27 cellular contexts compared by ENCODE assay signal in the genomic region with DNA sequence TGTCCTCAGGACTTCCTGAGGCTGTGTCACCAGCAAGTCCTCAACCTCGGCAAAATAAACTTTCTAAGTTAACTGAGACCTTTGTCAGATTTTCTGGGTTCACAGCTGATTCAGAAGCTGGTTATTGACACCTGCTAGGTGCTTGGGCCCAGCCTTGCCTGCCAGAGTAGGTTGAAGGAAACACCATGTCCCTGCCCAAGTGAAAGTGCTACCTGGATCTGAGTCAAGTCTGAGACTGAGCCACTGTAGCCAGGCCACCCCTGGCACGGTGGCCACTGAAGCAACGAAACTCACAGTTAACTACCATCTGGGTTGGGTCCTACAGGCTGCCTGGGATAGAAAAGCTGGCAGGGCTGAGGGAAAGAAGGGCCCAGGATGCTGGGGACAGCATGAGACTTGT. TPM values are rescaled to one million over a fixed set of nuclear protein-coding genes. Genes with fewer than 3 reads are reported as not detected.
DNase-seq lines count a peak whose midpoint lies in the region; ATAC-seq, FAIRE-seq and TF ChIP-seq lines count a peak whose summit lies in the region.
"Had no signal": no experiment of that assay in that cellular context is flagged by ENCODE, and none has a peak within 500 bp of the region (broad histone marks: within the 10 kb centered on the region; RNA-seq: fewer than 3 reads in every experiment).

No MANE protein-coding gene starts in this region.

- H3K27me3 Mint-ChIP-seq in activated naive CD4-positive, alpha-beta T cell treated with anti-CD3 and anti-CD28 coated beads for 36 hours (ENCODE audit: low read depth): no peaks in the 10 kb centered on the region
- H3K27me3 Mint-ChIP-seq in naive thymus-derived CD4-positive, alpha-beta T cell: no peaks in the 10 kb centered on the region
- H3K27me3 Mint-ChIP-seq: stimulated activated naive CD8-positive, alpha-beta T cell treated with anti-CD3 and anti-CD28 coated beads, Interleukin-15, Interleukin-2, amounts not matched to agents 100 ng/mL and 50 ng/mL, for 24 hours had no signal

- no peaks in the 10 kb centered on the region for H3K27me3 ChIP-seq in bronchial epithelial cell (ENCODE audit: control insufficient read depth, insufficient read depth, low read length)
- H3K27me3 ChIP-seq in naive thymus-derived CD4-positive, alpha-beta T cell (ENCODE audit: control insufficient read depth in 2 of 2, insufficient read depth in 2 of 2, low read length in 2 of 2): no peaks in the 10 kb centered on the region
- no peaks in the 10 kb centered on the region for H3K27me3 ChIP-seq in thyroid gland
- H3K27me3 ChIP-seq: BLaER1, colonic mucosa had no signal

- no peak overlapping the region for H3K27ac ChIP-seq in naive thymus-derived CD4-positive, alpha-beta T cell (ENCODE audit: low read depth, low read length)
- peak overlapping the region in 2 of 3 donors; percentile 38 to 52 for H3K27ac ChIP-seq in thyroid gland
- H3K27ac ChIP-seq: BLaER1, colonic mucosa had no signal

- H3K4me1 ChIP-seq in naive thymus-derived CD4-positive, alpha-beta T cell (ENCODE audit: control insufficient read depth in 2 of 2, insufficient read depth in 2 of 2, low read length in 2 of 2): peaks cover 8 to 15% of the 10 kb centered on the region in 2 donors
- H3K4me1 ChIP-seq in thyroid gland: peaks cover 26 to 67% of the 10 kb centered on the region in 2 donors

- WGBS in thyroid gland, 2 donors: 40 to 50% methylated on average over 3 of the region's 3 CpGs

- H3K4me3 Mint-ChIP-seq in activated naive CD4-positive, alpha-beta T cell treated with anti-CD3 and anti-CD28 coated beads for 36 hours: no peak overlapping the region
- H3K4me3 Mint-ChIP-seq in naive thymus-derived CD4-positive, alpha-beta T cell: no peak overlapping the region
- H3K4me3 Mint-ChIP-seq: immature natural killer cell; stimulated activated naive CD8-positive, alpha-beta T cell treated with anti-CD3 and anti-CD28 coated beads, Interleukin-15, Interleukin-2, amounts not matched to agents 100 ng/mL and 50 ng/mL, for 24 hours had no signal

- no peaks in the 10 kb centered on the region for H3K9me3 Mint-ChIP-seq in activated naive CD4-positive, alpha-beta T cell treated with anti-CD3 and anti-CD28 coated beads, Interleukin-2, amount 50 U/mL, for 72 hours
- no peaks in the 10 kb centered on the region for H3K9me3 Mint-ChIP-seq in activated naive CD4-positive, alpha-beta T cell treated with anti-CD3 and anti-CD28 coated beads for 36 hours
- no peaks in the 10 kb centered on the region for H3K9me3 Mint-ChIP-seq in naive thymus-derived CD4-positive, alpha-beta T cell
- H3K9me3 Mint-ChIP-seq: immature natural killer cell; stimulated activated naive CD8-positive, alpha-beta T cell treated with anti-CD3 and anti-CD28 coated beads, Interleukin-15, Interleukin-2, amounts not matched to agents 100 ng/mL and 50 ng/mL, for 24 hours had no signal

- TF ChIP-seq POLR2A in thyroid gland (IDR thresholded peaks at IDR 0.05) (no peak), erythroblast (IDR thresholded peaks at IDR 0.05; ENCODE audit: low read length) (no peak)

- H3K9me3 ChIP-seq in naive thymus-derived CD4-positive, alpha-beta T cell (ENCODE audit: control insufficient read depth in 2 of 3, low read length in 3 of 3): no peaks in the 10 kb centered on the region
- H3K9me3 ChIP-seq in thyroid gland: no peaks in the 10 kb centered on the region
- H3K9me3 ChIP-seq: colonic mucosa had no signal

- peaks cover 22% of the 10 kb centered on the region for H3K36me3 ChIP-seq in bronchial epithelial cell (ENCODE audit: control insufficient read depth, insufficient read depth, low read length)
- H3K36me3 ChIP-seq in naive thymus-derived CD4-positive, alpha-beta T cell (ENCODE audit: control insufficient read depth in 2 of 3, insufficient read depth in 3 of 3, low read length in 3 of 3): no peaks in the 10 kb centered on the region
- H3K36me3 ChIP-seq in thyroid gland: peaks cover 7 to 20% of the 10 kb centered on the region in 2 donors
- H3K36me3 ChIP-seq: colonic mucosa had no signal

- H3K36me3 Mint-ChIP-seq in activated naive CD4-positive, alpha-beta T cell treated with anti-CD3 and anti-CD28 coated beads, Interleukin-2, amount 50 U/mL, for 72 hours: peaks cover 0 to 4% of the 10 kb centered on the region in 2 donors
- H3K36me3 Mint-ChIP-seq in activated naive CD4-positive, alpha-beta T cell treated with anti-CD3 and anti-CD28 coated beads for 36 hours (ENCODE audit: low read depth): peaks cover 5% of the 10 kb centered on the region
- peaks cover 0 to 11% (median 4%) of the 10 kb centered on the region in 5 donors for H3K36me3 Mint-ChIP-seq in naive thymus-derived CD4-positive, alpha-beta T cell

- peak overlapping the region; percentile 15 to 26 for H3K27ac Mint-ChIP-seq in activated naive CD4-positive, alpha-beta T cell treated with anti-CD3 and anti-CD28 coated beads, Interleukin-2, amount 50 U/mL, for 72 hours
- no peak overlapping the region for H3K27ac Mint-ChIP-seq in activated naive CD4-positive, alpha-beta T cell treated with anti-CD3 and anti-CD28 coated beads for 36 hours
- H3K27ac Mint-ChIP-seq in naive thymus-derived CD4-positive, alpha-beta T cell: peak overlapping the region in 5 of 9 donors; percentile 13 to 67 (median 52)

- intact Hi-C loops in activated naive CD4-positive, alpha-beta T cell treated with anti-CD3 and anti-CD28 coated beads for 36 hours (cut with micrococcal nuclease): no loop called here
- intact Hi-C loops in naive thymus-derived CD4-positive, alpha-beta T cell (cut with micrococcal nuclease): no loop called here
- intact Hi-C loops in thyroid gland (cut with DNase I): no loop called here

- TF ChIP-seq CTCF in bronchial epithelial cell (IDR thresholded peaks at IDR 0.05; ENCODE audit: insufficient read depth, low read length, severe bottlenecking) (no peak), thyroid gland (IDR thresholded peaks at IDR 0.05) (no peak)

- POLR2A ChIA-PET in naive thymus-derived CD4-positive, alpha-beta T cell (lab: Charles Lee): interaction anchor here (0.6 to 1.0 kb wide), 2 partner anchors 14 to 302 kb away, joined by 3 to 4 read pairs; a partner anchor contains a TSS

- FAIRE-seq in bronchial epithelial cell (lab: Jason Lieb, UNC): peak; percentile 94
- FAIRE-seq: A204.1, endometrium, urothelium cell line had no signal

- no peak for DNase-seq in activated naive CD4-positive, alpha-beta T cell treated with anti-CD3 and anti-CD28 coated beads, Interleukin-2, amount 50 U/mL, for 72 hours (ENCODE audit: low spot score in 2 of 2)
- no peak for DNase-seq in activated naive CD4-positive, alpha-beta T cell treated with anti-CD3 and anti-CD28 coated beads for 36 hours
- DNase-seq in bronchial epithelial cell (ENCODE audit: low read depth) (no peak), thyroid gland (peak; percentile 72 to 73), erythroblast (lab: John Stamatoyannopoulos, UW) (no peak), H4 (ENCODE audit: low spot score) (no peak)
- DNase-seq in naive thymus-derived CD4-positive, alpha-beta T cell: no peak
- DNase-seq: activated naive CD4-positive, alpha-beta T cell treated with anti-CD3 and anti-CD28 coated beads, Interleukin-2, amount 50 U/mL, for 16 hours; activated T-cell treated with anti-CD3 and anti-CD28 coated beads, Interleukin-2, amount 50 U/mL, for 48 hours; colonic mucosa; HCEC 1CT; immature natural killer cell; Kasumi-1; NCI-H1092; NCI-H2081; NCI-H446 treated with DMSO at 0.1 percent for 48 hours; stimulated activated CD4-positive, alpha-beta T cell treated with anti-CD3 and anti-CD28 coated beads, Interleukin-2, amount 100 ng/mL, for 48 hours; T-helper 9 cell had no signal

- peaks cover 19% of the 10 kb centered on the region for H3K4me1 Mint-ChIP-seq in activated naive CD4-positive, alpha-beta T cell treated with anti-CD3 and anti-CD28 coated beads for 36 hours (ENCODE audit: low read depth)
- peaks cover 9 to 25% (median 19%) of the 10 kb centered on the region in 7 donors for H3K4me1 Mint-ChIP-seq in naive thymus-derived CD4-positive, alpha-beta T cell

- ATAC-seq in activated naive CD4-positive, alpha-beta T cell treated with anti-CD3 and anti-CD28 coated beads, Interleukin-2, amount 50 U/mL, for 72 hours: no peak
- ATAC-seq in naive thymus-derived CD4-positive, alpha-beta T cell: no peak
- ATAC-seq in GM21786 (IDR thresholded peaks at IDR 0.05; ENCODE audit: unreplicated experiment): no peak
- ATAC-seq: activated CD4-positive, CD25-positive, alpha-beta regulatory T cell treated with anti-CD3 and anti-CD28 coated beads, Interleukin-2, amount 50 U/mL, for 24 hours had no signal

- no peak overlapping the region for H3K4me3 ChIP-seq in bronchial epithelial cell (ENCODE audit: low read depth, low read length)
- H3K4me3 ChIP-seq in naive thymus-derived CD4-positive, alpha-beta T cell (ENCODE audit: low read length): no peak overlapping the region
- H3K4me3 ChIP-seq in thyroid gland (replicated peaks in 1 of 3): no peak overlapping the region
- H3K4me3 ChIP-seq: BLaER1, colonic mucosa, lung, skin epidermis had no signal

- CTCF ChIA-PET in activated naive CD4-positive, alpha-beta T cell treated with anti-CD3 and anti-CD28 coated beads for 36 hours (lab: Charles Lee): interaction anchor here (0.9 to 2.5 kb wide), 2 partner anchors 10 to 33 kb away, joined by 3 to 12 read pairs; no protein-coding TSS in a partner anchor
- CTCF ChIA-PET in naive thymus-derived CD4-positive, alpha-beta T cell (lab: Charles Lee): no interaction called here

RNA-seq across cellular contexts. Expression of a gene that starts 8.2 kb away (rescaled TPM):
- total RNA-seq in activated naive CD4-positive, alpha-beta T cell treated with anti-CD3 and anti-CD28 coated beads, Interleukin-2, amount 50 U/mL, for 72 hours: 1 to 10 TPM; 4.2 to 6.1 TPM
- 1 to 10 TPM; 1.5 to 2.1 TPM for total RNA-seq in activated naive CD4-positive, alpha-beta T cell treated with anti-CD3 and anti-CD28 coated beads for 36 hours
- total RNA-seq in bronchial epithelial cell (55.0 and 63.0 TPM in 2 replicates), thyroid gland (100 to 1,000 TPM; 133 to 206 (median 158) TPM)
- total RNA-seq in naive thymus-derived CD4-positive, alpha-beta T cell: 1 to 10 TPM; 1.5 to 5.3 (median 3.2) TPM
- 1 to 10 TPM; 2.8 to 4.6 TPM for polyA plus RNA-seq in naive thymus-derived CD4-positive, alpha-beta T cell
- 40.7 and 41.1 TPM in 2 replicates for total RNA-seq in H4 (2014; rRNA removed; shearing (Covaris generic))

RNA-seq across cellular contexts. Expression of a gene that starts 11.0 kb away (rescaled TPM):
- under 1 TPM in 1 of 2 donors, not detected in 1; 0.39 TPM for total RNA-seq in activated naive CD4-positive, alpha-beta T cell treated with anti-CD3 and anti-CD28 coated beads, Interleukin-2, amount 50 U/mL, for 72 hours
- not detected for total RNA-seq in activated naive CD4-positive, alpha-beta T cell treated with anti-CD3 and anti-CD28 coated beads for 36 hours
- total RNA-seq in bronchial epithelial cell: 7.1 and 8.3 TPM in 2 replicates
- under 1 TPM in 4 of 5 experiments, not detected in 1; 0.22 to 0.51 (median 0.28) TPM for total RNA-seq in naive thymus-derived CD4-positive, alpha-beta T cell
- under 1 TPM; 0.12 to 0.41 TPM for polyA plus RNA-seq in naive thymus-derived CD4-positive, alpha-beta T cell
- total RNA-seq in thyroid gland: 10 to 100 TPM in 2 of 4 donors, 1 to 10 TPM in 2; 5.8 to 13.8 (median 9.7) TPM
- total RNA-seq in H4 (2014; rRNA removed; shearing (Covaris generic)): not detected in 2 replicates

RNA-seq across cellular contexts. Expression of a gene that starts 13.7 kb away (rescaled TPM):
- 10 to 100 TPM; 10.7 to 20.1 TPM for total RNA-seq in activated naive CD4-positive, alpha-beta T cell treated with anti-CD3 and anti-CD28 coated beads, Interleukin-2, amount 50 U/mL, for 72 hours
- 10 to 100 TPM; 14.1 to 14.4 TPM for total RNA-seq in activated naive CD4-positive, alpha-beta T cell treated with anti-CD3 and anti-CD28 coated beads for 36 hours
- total RNA-seq in bronchial epithelial cell (21.9 and 23.3 TPM in 2 replicates), thyroid gland (10 to 100 TPM; 28.7 to 63.7 (median 42.3) TPM)
- total RNA-seq in naive thymus-derived CD4-positive, alpha-beta T cell: 10 to 100 TPM; 16.8 to 25.0 (median 20.5) TPM
- 10 to 100 TPM; 38.0 to 45.5 TPM for polyA plus RNA-seq in naive thymus-derived CD4-positive, alpha-beta T cell
- 11.5 and 29.1 TPM in 2 replicates for total RNA-seq in H4 (2014; rRNA removed; shearing (Covaris generic))

RNA-seq across cellular contexts. Expression of a gene that starts 15.1 kb away (rescaled TPM):
- 1 to 10 TPM; 4.3 to 6.6 TPM for total RNA-seq in activated naive CD4-positive, alpha-beta T cell treated with anti-CD3 and anti-CD28 coated beads, Interleukin-2, amount 50 U/mL, for 72 hours
- under 1 TPM; 0.74 to 0.88 TPM for total RNA-seq in activated naive CD4-positive, alpha-beta T cell treated with anti-CD3 and anti-CD28 coated beads for 36 hours
- total RNA-seq in bronchial epithelial cell (6.6 and 6.8 TPM in 2 replicates), thyroid gland (1 to 10 TPM; 2.7 to 6.7 (median 3.8) TPM)
- 10 to 100 TPM in 1 of 5 experiments, 1 to 10 TPM in 4; 3.4 to 10.7 (median 4.2) TPM for total RNA-seq in naive thymus-derived CD4-positive, alpha-beta T cell
- 1 to 10 TPM; 2.3 to 3.3 TPM for polyA plus RNA-seq in naive thymus-derived CD4-positive, alpha-beta T cell
- 1.3 and 2.8 TPM in 2 replicates for total RNA-seq in H4 (2014; rRNA removed; shearing (Covaris generic))

RNA-seq across cellular contexts. Expression of a gene that starts 15.1 kb away (rescaled TPM):
- 10 to 100 TPM; 19.4 to 26.0 TPM for total RNA-seq in activated naive CD4-positive, alpha-beta T cell treated with anti-CD3 and anti-CD28 coated beads, Interleukin-2, amount 50 U/mL, for 72 hours
- total RNA-seq in activated naive CD4-positive, alpha-beta T cell treated with anti-CD3 and anti-CD28 coated beads for 36 hours: 10 to 100 TPM in 1 of 2 experiments, 1 to 10 TPM in 1; 7.9 to 10.5 TPM
- total RNA-seq in bronchial epithelial cell: 1.3 and 2.0 TPM in 2 replicates
- 10 to 100 TPM; 30.2 to 44.9 (median 33.6) TPM for total RNA-seq in naive thymus-derived CD4-positive, alpha-beta T cell
- 10 to 100 TPM; 13.7 to 15.2 TPM for polyA plus RNA-seq in naive thymus-derived CD4-positive, alpha-beta T cell
- 10 to 100 TPM in 2 of 4 donors, 1 to 10 TPM in 2; 6.9 to 15.2 (median 10.8) TPM for total RNA-seq in thyroid gland
- total RNA-seq in H4 (2014; rRNA removed; shearing (Covaris generic)): 2.4 and 4.6 TPM in 2 replicates

Comparison
In these comparisons a context has a peak if more than half of its experiments do, and no peak if none do; other contexts are left out.
1. DNase-seq: peak in thyroid gland (2 of 2); none in activated naive CD4-positive, alpha-beta T cell treated with anti-CD3 and anti-CD28 coated beads, Interleukin-2, amount 50 U/mL, for 72 hours (0 of 2), activated naive CD4-positive, alpha-beta T cell treated with anti-CD3 and anti-CD28 coated beads for 36 hours (single experiment), bronchial epithelial cell (single experiment), naive thymus-derived CD4-positive, alpha-beta T cell (0 of 9), erythroblast (0 of 2) and H4 (single experiment).